In the genomic region with DNA sequence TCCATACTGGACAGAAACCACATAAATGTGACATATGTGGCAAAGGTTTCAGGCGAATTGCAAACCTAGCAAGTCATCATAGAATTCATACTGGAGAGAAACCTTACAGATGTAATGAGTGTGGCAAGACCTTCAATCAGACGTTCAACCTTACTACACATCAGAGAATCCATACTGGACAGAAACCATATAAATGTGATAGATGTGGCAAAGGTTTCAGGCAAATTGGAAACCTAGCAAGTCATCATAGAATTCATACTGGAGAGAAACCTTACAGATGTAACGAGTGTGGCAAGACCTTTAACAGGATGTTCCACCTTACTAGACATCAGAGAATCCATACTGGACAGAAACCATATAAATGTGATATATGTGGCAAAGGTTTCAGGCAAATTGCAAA, we compare ENCODE assay signal across 1 cellular context.
A peak's percentile ranks its signal among the peaks of the same experiment; 100 is the strongest.
TF ChIP-seq lines count a peak whose summit lies in the region.

No MANE protein-coding gene starts in this region.

TF ChIP-seq in H1, 55 proteins besides CTCF, POLR2A, EP300 and RAD21:
- TF ChIP-seq ZNF274 (IDR thresholded peaks at IDR 0.05; ENCODE audit: borderline replicate concordance, extremely low read depth, low read length): peak; percentile 40; the same call in 1 of the 2 replicates
